15 cellular contexts compared by ENCODE assay signal in the genomic region with DNA sequence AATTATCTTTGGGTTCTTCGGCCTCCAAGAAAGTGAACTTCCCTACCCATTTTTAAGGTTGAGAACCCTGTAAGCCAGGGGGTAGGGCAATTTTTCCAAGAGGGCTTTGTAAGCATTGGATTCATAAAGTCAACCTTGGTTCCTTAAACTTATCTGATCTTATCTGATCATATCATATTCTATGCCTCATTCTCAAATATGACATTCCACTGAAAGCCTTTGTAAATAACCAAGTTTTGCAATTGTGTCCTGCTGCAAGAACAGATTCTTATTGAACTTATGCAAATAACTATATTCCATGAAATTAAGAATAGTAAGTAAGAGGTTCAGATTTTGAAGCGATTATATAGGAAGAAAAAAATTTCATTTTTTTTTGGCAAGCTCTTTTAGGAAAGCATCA.
DNase-seq lines count a peak whose midpoint lies in the region; ATAC-seq and TF ChIP-seq lines count a peak whose summit lies in the region.
"Had no signal": no experiment of that assay in that cellular context is flagged by ENCODE, and none has a peak within 500 bp of the region (broad histone marks: within the 10 kb centered on the region; RNA-seq: fewer than 3 reads in every experiment).

No MANE protein-coding gene starts in this region.

- peak; percentile 48 for DNase-seq in PC-3
- no peak for DNase-seq in hepatocyte (ENCODE audit: low spot score)
- DNase-seq in SIG-M5 treated with dmso at 0.1 percent for 504 hours (lab: John Stamatoyannopoulos, UW; ENCODE audit: unreplicated experiment), result no peak
- DNase-seq in NCI-H524 (lab: John Stamatoyannopoulos, UW), result no peak
- DNase-seq in activated CD4-positive, alpha-beta T cell treated with anti-CD3 and anti-CD28 coated beads, Interleukin-2, amount 50 U/mL, for 48 hours, result no peak
- DNase-seq: AML-193; Calu3; CD4-positive, alpha-beta T cell; CD8-positive, alpha-beta T cell; DMS79 treated with DMSO at 0.1 percent for 48 hours; GF-D8 had no signal

- H4K20me1 ChIP-seq in PC-3 (ENCODE audit: low read length) (no peaks in the 10 kb centered on the region), hepatocyte (ENCODE audit: insufficient read depth, poor library complexity, severe bottlenecking) (no peaks in the 10 kb centered on the region)
- H4K20me1 ChIP-seq: BLaER1 treated with 17β-estradiol and CSF1 and Interleukin-3, amounts not matched to agents 10 nM and 100 nM had no signal

- POLR2A ChIA-PET in PC-3 (lab: Charles Lee; ENCODE audit: unreplicated experiment), result no interaction called here

- H3K9ac ChIP-seq in PC-3 (ENCODE audit: low read length), result no peak overlapping the region
- H3K9ac ChIP-seq: BLaER1 treated with 17β-estradiol and CSF1 and Interleukin-3, amounts not matched to agents 10 nM and 100 nM had no signal

- WGBS in hepatocyte (ENCODE audit: low lambda C conversion rate, missing lambda C conversion rate), result 89% methylated on average over 2 of the region's 2 CpGs

- no peaks in the 10 kb centered on the region for H3F3A ChIP-seq in PC-3 (ENCODE audit: low read length, unreplicated experiment)

- H3K36me3 ChIP-seq in PC-3 (ENCODE audit: low read depth, low read length) (no peaks in the 10 kb centered on the region), hepatocyte (replicated peaks; ENCODE audit: insufficient read depth, low read depth) (no peaks in the 10 kb centered on the region)
- H3K36me3 ChIP-seq: BLaER1 treated with 17β-estradiol and CSF1 and Interleukin-3, amounts not matched to agents 10 nM and 100 nM had no signal

- H3K79me2 ChIP-seq in PC-3 (ENCODE audit: low read length) (no peaks in the 10 kb centered on the region), hepatocyte (no peaks in the 10 kb centered on the region)

- H3K27ac ChIP-seq in PC-3 (ENCODE audit: low read length) (no peak overlapping the region), hepatocyte (peak overlapping the region; percentile 17)
- H3K27ac ChIP-seq: A549; BLaER1 treated with 17β-estradiol and CSF1 and Interleukin-3, amounts not matched to agents 10 nM and 100 nM; C4-2B had no signal

- no TSS peak for BruUV-seq in PC-3 (replicated peaks; lab: Mats Ljungman, UMichigan)

- H3K4me1 ChIP-seq in PC-3 (ENCODE audit: insufficient read depth, low read length) (peaks cover 7% of the 10 kb centered on the region; the same call in 1 of the 2 replicates), hepatocyte (ENCODE audit: insufficient read depth) (no peaks in the 10 kb centered on the region)
- H3K4me1 ChIP-seq: A549; BLaER1 treated with 17β-estradiol and CSF1 and Interleukin-3, amounts not matched to agents 10 nM and 100 nM had no signal

- peak; percentile 51 for ATAC-seq in PC-3
- ATAC-seq: A549; CD8-positive, alpha-beta T cell had no signal

- TF ChIP-seq CTCF in PC-3 (conservative IDR thresholded peaks at IDR 0.05; ENCODE audit: low read depth, low read length) (no peak), hepatocyte (IDR thresholded peaks at IDR 0.05; ENCODE audit: poor library complexity) (no peak)

- intact Hi-C loops in PC-3 (cut with micrococcal nuclease), result loop anchor here (5.0 kb wide), 1 partner anchor 174 kb away; no protein-coding TSS in a partner anchor

- CTCF ChIA-PET in PC-3 (lab: Charles Lee), result no interaction called here

- H3K27me3 ChIP-seq in PC-3 (ENCODE audit: low read length), result no peaks in the 10 kb centered on the region
- H3K27me3 ChIP-seq in hepatocyte, result no peaks in the 10 kb centered on the region
- H3K27me3 ChIP-seq: BLaER1 treated with 17β-estradiol and CSF1 and Interleukin-3, amounts not matched to agents 10 nM and 100 nM had no signal

- no peaks in the 10 kb centered on the region for H3K9me3 ChIP-seq in PC-3 (ENCODE audit: low read length)
- no peaks in the 10 kb centered on the region for H3K9me3 ChIP-seq in hepatocyte (ENCODE audit: low read depth)
- H3K9me3 ChIP-seq: A549, Caco-2 had no signal

- H2AFZ ChIP-seq in PC-3 (ENCODE audit: low read length) (no peak overlapping the region), hepatocyte (no peak overlapping the region)

- H3K4me3 ChIP-seq in PC-3 (ENCODE audit: low read length) (no peak overlapping the region), hepatocyte (no peak overlapping the region)
- H3K4me3 ChIP-seq: A549; BLaER1 treated with 17β-estradiol and CSF1 and Interleukin-3, amounts not matched to agents 10 nM and 100 nM had no signal

- H3K4me2 ChIP-seq in PC-3 (ENCODE audit: low read length) (no peak overlapping the region), hepatocyte (no peak overlapping the region)
- H3K4me2 ChIP-seq: A549; BLaER1 treated with 17β-estradiol and CSF1 and Interleukin-3, amounts not matched to agents 10 nM and 100 nM had no signal

- no peaks in the 10 kb centered on the region for H3K9me2 ChIP-seq in PC-3 (replicated peaks; ENCODE audit: low read length)
- H3K9me2 ChIP-seq in hepatocyte (replicated peaks; ENCODE audit: insufficient read depth), result no peaks in the 10 kb centered on the region
